1 cellular context compared by ENCODE assay signal in genomic region chr19:45508931-45509691, GRCh38.
TF ChIP-seq lines count a peak whose summit lies in the region.

No MANE protein-coding gene starts in this region.

TF ChIP-seq in GM12878, 131 proteins besides CTCF, POLR2A, EP300 and RAD21 (continued from another document and continues in another):
- TF ChIP-seq IRF4 (IDR thresholded peaks at IDR 0.05; ENCODE audit: low read depth, low read length), result peak; percentile 38; the same call in 1 of the 2 replicates
- TF ChIP-seq CREB1 (IDR thresholded peaks at IDR 0.05; ENCODE audit: low read depth), result peak; percentile 55; the same call in 1 of the 2 replicates
- TF ChIP-seq JUNB (IDR thresholded peaks at IDR 0.05), result no peak
- no peak for TF ChIP-seq MYB (IDR thresholded peaks at IDR 0.05; ENCODE audit: borderline replicate concordance, low read depth, low read length)
- TF ChIP-seq NFXL1 (IDR thresholded peaks at IDR 0.05; ENCODE audit: borderline replicate concordance), result no peak
- TF ChIP-seq IKZF2 (IDR thresholded peaks at IDR 0.05), result peak; percentile 91 to 94
- TF ChIP-seq KAT2A (conservative IDR thresholded peaks at IDR 0.05; ENCODE audit: control insufficient read depth, low read depth, low read length), result no peak
- TF ChIP-seq SUPT20H (IDR thresholded peaks at IDR 0.05; ENCODE audit: borderline replicate concordance, control insufficient read depth, low read depth, low read length), result no peak
- no peak; the same call in 1 of the 2 replicates for TF ChIP-seq ZBED1 (IDR thresholded peaks at IDR 0.05; ENCODE audit: borderline replicate concordance)
- TF ChIP-seq STAT1 (conservative IDR thresholded peaks at IDR 0.05), result 0 out of 2 replicates have a peak, but pooled peaks have one; percentile 49
- peak; percentile 13; the same call in 1 of the 2 replicates for TF ChIP-seq CHD2 (IDR thresholded peaks at IDR 0.05; ENCODE audit: borderline replicate concordance, low read depth, low read length)
- TF ChIP-seq ZNF217 (IDR thresholded peaks at IDR 0.05), result peak; percentile 30; the same call in 1 of the 2 replicates
- peak; percentile 22; the same call in 1 of the 2 replicates for TF ChIP-seq FOXM1 (IDR thresholded peaks at IDR 0.05; ENCODE audit: low read depth, low read length)
- TF ChIP-seq PAX8 (IDR thresholded peaks at IDR 0.05), result no peak
- TF ChIP-seq, protein P1, sequence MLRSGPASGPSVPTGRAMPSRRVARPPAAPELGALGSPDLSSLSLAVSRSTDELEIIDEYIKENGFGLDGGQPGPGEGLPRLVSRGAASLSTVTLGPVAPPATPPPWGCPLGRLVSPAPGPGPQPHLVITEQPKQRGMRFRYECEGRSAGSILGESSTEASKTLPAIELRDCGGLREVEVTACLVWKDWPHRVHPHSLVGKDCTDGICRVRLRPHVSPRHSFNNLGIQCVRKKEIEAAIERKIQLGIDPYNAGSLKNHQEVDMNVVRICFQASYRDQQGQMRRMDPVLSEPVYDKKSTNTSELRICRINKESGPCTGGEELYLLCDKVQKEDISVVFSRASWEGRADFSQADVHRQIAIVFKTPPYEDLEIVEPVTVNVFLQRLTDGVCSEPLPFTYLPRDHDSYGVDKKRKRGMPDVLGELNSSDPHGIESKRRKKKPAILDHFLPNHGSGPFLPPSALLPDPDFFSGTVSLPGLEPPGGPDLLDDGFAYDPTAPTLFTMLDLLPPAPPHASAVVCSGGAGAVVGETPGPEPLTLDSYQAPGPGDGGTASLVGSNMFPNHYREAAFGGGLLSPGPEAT (IDR thresholded peaks at IDR 0.05; ENCODE audit: low read depth), result peak; percentile 76
- peak; percentile 46 for TF ChIP-seq NKRF (conservative IDR thresholded peaks at IDR 0.05)
- no peak for TF ChIP-seq KDM1A (IDR thresholded peaks at IDR 0.05; ENCODE audit: borderline replicate concordance)
- peak; percentile 90 for TF ChIP-seq EED (IDR thresholded peaks at IDR 0.05; ENCODE audit: low read depth)
- no peak for TF ChIP-seq CEBPB (IDR thresholded peaks at IDR 0.05; ENCODE audit: borderline replicate concordance in 1 of 2, low read depth in 2 of 2, low read length in 2 of 2)
- TF ChIP-seq CHD4 (IDR thresholded peaks at IDR 0.05), result no peak
- no peak for TF ChIP-seq HDAC2 (IDR thresholded peaks at IDR 0.05)
- peak; percentile 56 for TF ChIP-seq SP1 (IDR thresholded peaks at IDR 0.05; ENCODE audit: low read depth, low read length)
- TF ChIP-seq FOXK2 (IDR thresholded peaks at IDR 0.05), result no peak
- peak; percentile 87 for TF ChIP-seq NR2C1 (IDR thresholded peaks at IDR 0.05)
- TF ChIP-seq, protein P2, sequence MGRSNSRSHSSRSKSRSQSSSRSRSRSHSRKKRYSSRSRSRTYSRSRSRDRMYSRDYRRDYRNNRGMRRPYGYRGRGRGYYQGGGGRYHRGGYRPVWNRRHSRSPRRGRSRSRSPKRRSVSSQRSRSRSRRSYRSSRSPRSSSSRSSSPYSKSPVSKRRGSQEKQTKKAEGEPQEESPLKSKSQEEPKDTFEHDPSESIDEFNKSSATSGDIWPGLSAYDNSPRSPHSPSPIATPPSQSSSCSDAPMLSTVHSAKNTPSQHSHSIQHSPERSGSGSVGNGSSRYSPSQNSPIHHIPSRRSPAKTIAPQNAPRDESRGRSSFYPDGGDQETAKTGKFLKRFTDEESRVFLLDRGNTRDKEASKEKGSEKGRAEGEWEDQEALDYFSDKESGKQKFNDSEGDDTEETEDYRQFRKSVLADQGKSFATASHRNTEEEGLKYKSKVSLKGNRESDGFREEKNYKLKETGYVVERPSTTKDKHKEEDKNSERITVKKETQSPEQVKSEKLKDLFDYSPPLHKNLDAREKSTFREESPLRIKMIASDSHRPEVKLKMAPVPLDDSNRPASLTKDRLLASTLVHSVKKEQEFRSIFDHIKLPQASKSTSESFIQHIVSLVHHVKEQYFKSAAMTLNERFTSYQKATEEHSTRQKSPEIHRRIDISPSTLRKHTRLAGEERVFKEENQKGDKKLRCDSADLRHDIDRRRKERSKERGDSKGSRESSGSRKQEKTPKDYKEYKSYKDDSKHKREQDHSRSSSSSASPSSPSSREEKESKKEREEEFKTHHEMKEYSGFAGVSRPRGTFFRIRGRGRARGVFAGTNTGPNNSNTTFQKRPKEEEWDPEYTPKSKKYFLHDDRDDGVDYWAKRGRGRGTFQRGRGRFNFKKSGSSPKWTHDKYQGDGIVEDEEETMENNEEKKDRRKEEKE (IDR thresholded peaks at IDR 0.05), result no peak
- TF ChIP-seq, protein P3, sequence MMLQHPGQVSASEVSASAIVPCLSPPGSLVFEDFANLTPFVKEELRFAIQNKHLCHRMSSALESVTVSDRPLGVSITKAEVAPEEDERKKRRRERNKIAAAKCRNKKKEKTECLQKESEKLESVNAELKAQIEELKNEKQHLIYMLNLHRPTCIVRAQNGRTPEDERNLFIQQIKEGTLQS (IDR thresholded peaks at IDR 0.05; ENCODE audit: borderline replicate concordance, extremely low read depth, low read depth, low read length), result no peak
- TF ChIP-seq WRNIP1 (IDR thresholded peaks at IDR 0.05; ENCODE audit: borderline replicate concordance, low read depth, low read length), result no peak
- no peak for TF ChIP-seq CEBPZ (IDR thresholded peaks at IDR 0.05; ENCODE audit: low read depth, low read length)
- no peak for TF ChIP-seq ATF2 (IDR thresholded peaks at IDR 0.05; ENCODE audit: low read length)
- TF ChIP-seq PBX3 (IDR thresholded peaks at IDR 0.05; ENCODE audit: insufficient replicate concordance, low read depth, low read length), result no peak
- TF ChIP-seq SPI1 (IDR thresholded peaks at IDR 0.05; ENCODE audit: borderline replicate concordance, insufficient read depth, low read depth, low read length), result no peak
- TF ChIP-seq, protein P4, sequence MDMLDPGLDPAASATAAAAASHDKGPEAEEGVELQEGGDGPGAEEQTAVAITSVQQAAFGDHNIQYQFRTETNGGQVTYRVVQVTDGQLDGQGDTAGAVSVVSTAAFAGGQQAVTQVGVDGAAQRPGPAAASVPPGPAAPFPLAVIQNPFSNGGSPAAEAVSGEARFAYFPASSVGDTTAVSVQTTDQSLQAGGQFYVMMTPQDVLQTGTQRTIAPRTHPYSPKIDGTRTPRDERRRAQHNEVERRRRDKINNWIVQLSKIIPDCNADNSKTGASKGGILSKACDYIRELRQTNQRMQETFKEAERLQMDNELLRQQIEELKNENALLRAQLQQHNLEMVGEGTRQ (IDR thresholded peaks at IDR 0.05; ENCODE audit: borderline replicate concordance, low read depth, low read length), result no peak
- peak; percentile 70 for TF ChIP-seq PKNOX1 (IDR thresholded peaks at IDR 0.05)
- TF ChIP-seq ZNF687 (IDR thresholded peaks at IDR 0.05), result no peak; the same call in 1 of the 2 replicates
- TF ChIP-seq MTA3 (IDR thresholded peaks at IDR 0.05; ENCODE audit: borderline replicate concordance, low read length), result no peak; the same call in 1 of the 2 replicates
- TF ChIP-seq, protein P5, sequence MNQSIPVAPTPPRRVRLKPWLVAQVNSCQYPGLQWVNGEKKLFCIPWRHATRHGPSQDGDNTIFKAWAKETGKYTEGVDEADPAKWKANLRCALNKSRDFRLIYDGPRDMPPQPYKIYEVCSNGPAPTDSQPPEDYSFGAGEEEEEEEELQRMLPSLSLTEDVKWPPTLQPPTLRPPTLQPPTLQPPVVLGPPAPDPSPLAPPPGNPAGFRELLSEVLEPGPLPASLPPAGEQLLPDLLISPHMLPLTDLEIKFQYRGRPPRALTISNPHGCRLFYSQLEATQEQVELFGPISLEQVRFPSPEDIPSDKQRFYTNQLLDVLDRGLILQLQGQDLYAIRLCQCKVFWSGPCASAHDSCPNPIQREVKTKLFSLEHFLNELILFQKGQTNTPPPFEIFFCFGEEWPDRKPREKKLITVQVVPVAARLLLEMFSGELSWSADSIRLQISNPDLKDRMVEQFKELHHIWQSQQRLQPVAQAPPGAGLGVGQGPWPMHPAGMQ (IDR thresholded peaks at IDR 0.05; ENCODE audit: borderline replicate concordance), result no peak
- no peak for TF ChIP-seq NR2C2 (IDR thresholded peaks at IDR 0.05; ENCODE audit: borderline replicate concordance, control insufficient read depth, insufficient read length, low read depth)
- TF ChIP-seq SMARCA5 (IDR thresholded peaks at IDR 0.05), result peak; percentile 31; the same call in 1 of the 2 replicates
